30 cellular contexts compared by ENCODE assay signal in the genomic region with DNA sequence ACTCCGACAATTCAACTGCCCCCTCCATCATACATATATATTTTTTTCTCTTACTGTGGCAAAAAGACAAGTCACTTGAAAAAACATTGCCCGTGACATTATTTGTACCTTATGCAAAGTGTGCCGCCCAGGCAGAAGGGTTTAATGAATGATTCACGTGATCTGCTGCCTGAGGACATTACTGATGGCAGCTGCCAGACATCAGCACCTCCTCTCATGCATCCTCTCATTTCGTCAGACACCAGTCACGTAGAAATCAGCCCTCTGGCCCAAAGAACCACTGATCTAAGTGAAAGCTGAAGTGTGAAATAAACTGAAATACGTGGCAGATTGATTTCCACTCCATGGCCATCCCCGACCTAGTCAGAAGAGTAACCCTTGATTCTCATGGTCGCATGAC.
"Had no signal": no experiment of that assay in that cellular context is flagged by ENCODE, and none has a peak within 500 bp of the region (broad histone marks: within the 10 kb centered on the region; RNA-seq: fewer than 3 reads in every experiment).

No MANE protein-coding gene starts in this region.

- H3K4me2 ChIP-seq: neural progenitor cell had no signal

- H3K27ac Mint-ChIP-seq: naive thymus-derived CD8-positive, alpha-beta T cell; nephron progenitor cell; neural progenitor cell; stimulated activated effector memory CD8-positive, alpha-beta T cell treated with anti-CD3 and anti-CD28 coated beads, Interleukin-12 subunit alpha, Interleukin-12 subunit beta, amount 100 ng/mL, for 72 hours; stimulated activated naive CD8-positive, alpha-beta T cell treated with anti-CD3 and anti-CD28 coated beads, Interleukin-15, Interleukin-2, amounts not matched to agents 100 ng/mL and 50 ng/mL, for 24 hours had no signal

- H3K4me3 Mint-ChIP-seq: naive thymus-derived CD8-positive, alpha-beta T cell; nephron progenitor cell; neural progenitor cell; stimulated activated effector memory CD8-positive, alpha-beta T cell treated with anti-CD3 and anti-CD28 coated beads, Interleukin-12 subunit alpha, Interleukin-12 subunit beta, amount 100 ng/mL, for 72 hours; stimulated activated naive CD8-positive, alpha-beta T cell treated with anti-CD3 and anti-CD28 coated beads, Interleukin-15, Interleukin-2, amounts not matched to agents 100 ng/mL and 50 ng/mL, for 24 hours had no signal

- FAIRE-seq: keratinocyte, urothelium cell line had no signal

- H3K9me3 ChIP-seq: left lung, lower lobe of right lung, neutrophil, psoas muscle, right lobe of liver, suprapubic skin, thoracic aorta, tibial artery, upper lobe of right lung had no signal

- H3K36me3 ChIP-seq: left lung, lower lobe of right lung, neural progenitor cell, neutrophil, right lobe of liver, suprapubic skin, thoracic aorta, tibial artery, upper lobe of right lung had no signal

- H3K27ac ChIP-seq: left lung, lower lobe of right lung, neural progenitor cell, neutrophil, parathyroid adenoma, psoas muscle, right lobe of liver, skin epidermis, suprapubic skin, thoracic aorta, tibial artery, upper lobe of right lung had no signal

- H3K9me3 Mint-ChIP-seq: stimulated activated effector memory CD8-positive, alpha-beta T cell treated with anti-CD3 and anti-CD28 coated beads, Interleukin-12 subunit alpha, Interleukin-12 subunit beta, amount 100 ng/mL, for 72 hours had no signal

- H3K4me1 ChIP-seq: left lung, lower lobe of right lung, neural progenitor cell, parathyroid adenoma, psoas muscle, right lobe of liver, upper lobe of right lung had no signal

- H3K79me2 ChIP-seq: parathyroid adenoma had no signal

- H3K4me3 ChIP-seq: left lung, lower lobe of right lung, neural progenitor cell, psoas muscle, right lobe of liver, skin epidermis, suprapubic skin, thoracic aorta, tibial artery, upper lobe of right lung had no signal

- H3K9ac ChIP-seq: neural progenitor cell, parathyroid adenoma had no signal

- DNase-seq: hippocampal formation; kidney glomerular epithelial cell; left cardiac atrium; left lung; lower lobe of right lung; mammary epithelial cell; mesenchymal stem cell; naive thymus-derived CD8-positive, alpha-beta T cell; nephron progenitor cell; occipital lobe; psoas muscle; right lobe of liver; stimulated activated CD4-positive, alpha-beta T cell treated with anti-CD3 and anti-CD28 coated beads, Interleukin-12 subunit alpha, Interleukin-12 subunit beta, amount 100 ng/mL, for 4 hours; stimulated activated CD4-positive, alpha-beta T cell treated with anti-CD3 and anti-CD28 coated beads, Interleukin-15, amount 100 ng/mL, for 24 hours; stimulated activated CD4-positive, alpha-beta T cell treated with anti-CD3 and anti-CD28 coated beads, Interleukin-2, amount 100 ng/mL, for 24 hours; stimulated activated CD4-positive, alpha-beta T cell treated with anti-CD3 and anti-CD28 coated beads, Interleukin-4, amount 100 ng/mL, for 1 hour; stimulated activated naive CD4-positive, alpha-beta T cell; tibial artery; trophoblast cell; upper lobe of right lung had no signal

- ATAC-seq: left cardiac atrium; left lung; lower lobe of right lung; naive thymus-derived CD8-positive, alpha-beta T cell; psoas muscle; right lobe of liver; stimulated activated effector memory CD8-positive, alpha-beta T cell treated with anti-CD3 and anti-CD28 coated beads, Interleukin-12 subunit alpha, Interleukin-12 subunit beta, amount 100 ng/mL, for 72 hours; upper lobe of right lung had no signal

- H3K36me3 Mint-ChIP-seq: naive thymus-derived CD8-positive, alpha-beta T cell; stimulated activated effector memory CD8-positive, alpha-beta T cell treated with anti-CD3 and anti-CD28 coated beads, Interleukin-12 subunit alpha, Interleukin-12 subunit beta, amount 100 ng/mL, for 72 hours had no signal

- H2AFZ ChIP-seq: neural progenitor cell, parathyroid adenoma had no signal

- H3K27me3 ChIP-seq: neural progenitor cell, right lobe of liver, tibial artery had no signal
